Comparison of ENCODE assay signal across 20 cellular contexts in the genomic region with DNA sequence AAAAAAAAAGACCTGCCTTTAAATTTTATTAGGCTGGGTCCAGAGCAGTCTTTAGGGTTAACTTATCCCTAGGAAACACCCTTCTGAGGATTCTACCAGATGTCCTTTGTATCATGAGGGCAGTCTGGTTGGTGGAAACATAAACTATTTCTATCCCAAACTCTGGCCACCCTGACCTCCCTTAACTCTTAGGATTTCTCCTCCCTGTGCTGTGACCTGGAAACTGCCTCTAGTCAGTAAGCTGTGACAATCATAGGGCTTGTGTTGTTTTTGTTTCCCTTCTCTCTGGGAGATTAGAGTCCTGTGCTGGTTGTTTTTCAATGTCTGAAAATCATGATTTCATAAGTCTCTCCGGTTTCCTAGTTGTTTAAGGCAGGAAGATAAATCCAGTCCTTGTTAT.
A peak's percentile ranks its signal among the peaks of the same experiment; 100 is the strongest.
DNase-seq lines count a peak whose midpoint lies in the region; ATAC-seq and TF ChIP-seq lines count a peak whose summit lies in the region.
"Had no signal": no experiment of that assay in that cellular context is flagged by ENCODE, and none has a peak within 500 bp of the region (broad histone marks: within the 10 kb centered on the region; RNA-seq: fewer than 3 reads in every experiment).

No MANE protein-coding gene starts in this region.

- peaks cover 2% of the 10 kb centered on the region for H3K9me3 ChIP-seq in mammary epithelial cell (replicated peaks; ENCODE audit: insufficient read depth, low read length)
- no peaks in the 10 kb centered on the region for H3K9me3 ChIP-seq in thyroid gland
- H3K9me3 ChIP-seq: HAP-1 had no signal

- TF ChIP-seq CTCF in MCF 10A (IDR thresholded peaks at IDR 0.05; ENCODE audit: unreplicated experiment) (no peak), mammary epithelial cell (conservative IDR thresholded peaks at IDR 0.05 in 1 of 2, IDR thresholded peaks at IDR 0.05 in 1 of 2; ENCODE audit: extremely low read depth in 1 of 2, insufficient read depth in 1 of 2, low read depth in 1 of 2, low read length in 2 of 2) (no peak), choroid plexus epithelial cell (conservative IDR thresholded peaks at IDR 0.05; ENCODE audit: low read depth, low read length) (no peak), thyroid gland (IDR thresholded peaks at IDR 0.05) (no peak)

- no peaks in the 10 kb centered on the region for H3K36me3 ChIP-seq in mammary epithelial cell (ENCODE audit: insufficient read depth, low read length)
- H3K36me3 ChIP-seq in thyroid gland: no peaks in the 10 kb centered on the region
- H3K36me3 ChIP-seq: BLaER1, HAP-1 had no signal

- ATAC-seq in GM19455 (IDR thresholded peaks at IDR 0.05; ENCODE audit: unreplicated experiment) (no peak), HG03378 (IDR thresholded peaks at IDR 0.05; ENCODE audit: unreplicated experiment) (no peak)
- ATAC-seq: CD8-positive, alpha-beta T cell; GM23338 had no signal

- H3K27me3 Mint-ChIP-seq in MCF 10A (ENCODE audit: insufficient read depth, unreplicated experiment): no peaks in the 10 kb centered on the region
- H3K27me3 Mint-ChIP-seq: B cell; CD4-positive, CD25-positive, alpha-beta regulatory T cell had no signal

- no TSS peak for BruUV-seq in MCF 10A (replicated peaks; lab: Mats Ljungman, UMichigan)
- no TSS peak for BruUV-seq in mammary epithelial cell (replicated peaks; lab: Mats Ljungman, UMichigan)

- no peaks in the 10 kb centered on the region for H3K4me1 ChIP-seq in mammary epithelial cell (ENCODE audit: insufficient read depth, low read length)
- peaks cover 9 to 12% of the 10 kb centered on the region in 2 donors for H3K4me1 ChIP-seq in thyroid gland
- H3K4me1 ChIP-seq: BLaER1, Caco-2, HAP-1 had no signal

- H3K4me1 Mint-ChIP-seq in MCF 10A (ENCODE audit: insufficient read depth, unreplicated experiment): peaks cover 6% of the 10 kb centered on the region
- H3K4me1 Mint-ChIP-seq: B cell; CD4-positive, CD25-positive, alpha-beta regulatory T cell had no signal

- H4K20me1 ChIP-seq in mammary epithelial cell (ENCODE audit: insufficient read depth, low read length): no peaks in the 10 kb centered on the region
- H4K20me1 ChIP-seq: BLaER1 had no signal

- peaks cover 14% of the 10 kb centered on the region for H3K9me3 Mint-ChIP-seq in MCF 10A (ENCODE audit: unreplicated experiment)

- POLR2A ChIA-PET in MCF 10A (lab: Yijun Ruan, JAX): interaction anchor here (0.6 kb wide), 1 partner anchor 287 kb away, joined by 3 read pairs; no protein-coding TSS in a partner anchor

- DNase-seq in MCF 10A (ENCODE audit: unreplicated experiment) (no peak), mammary epithelial cell (no peak), choroid plexus epithelial cell (ENCODE audit: low read depth) (peak; percentile 11), left kidney (ENCODE audit: low read depth, low spot score) (peak; percentile 3), thyroid gland (no peak)
- DNase-seq in stimulated activated CD4-positive, alpha-beta T cell treated with anti-CD3 and anti-CD28 coated beads, Interleukin-2, amount 100 ng/mL, for 48 hours: no peak
- DNase-seq: Caco-2; CD4-positive, CD25-positive, alpha-beta regulatory T cell; CD8-positive, alpha-beta T cell; DMS153; DND-41; HFFc6 had no signal

- no peaks in the 10 kb centered on the region for H3K36me3 Mint-ChIP-seq in MCF 10A (ENCODE audit: insufficient read depth, unreplicated experiment)

- no peak overlapping the region for H3K4me3 ChIP-seq in mammary epithelial cell (replicated peaks in 1 of 3; ENCODE audit: insufficient read depth in 1 of 3, low read depth in 2 of 3, low read length in 3 of 3)
- H3K4me3 ChIP-seq in choroid plexus epithelial cell (ENCODE audit: low read depth, low read length): no peak overlapping the region
- no peak overlapping the region for H3K4me3 ChIP-seq in thyroid gland (replicated peaks in 1 of 3)
- H3K4me3 ChIP-seq: BLaER1, GM23338, HAP-1 had no signal

- intact Hi-C loops in MCF 10A (cut with micrococcal nuclease) (no loop called here), mammary epithelial cell (cut with micrococcal nuclease) (no loop called here), thyroid gland (cut with DNase I) (no loop called here)

- no peak overlapping the region for H3K4me3 Mint-ChIP-seq in MCF 10A (ENCODE audit: unreplicated experiment)
- H3K4me3 Mint-ChIP-seq: B cell; CD4-positive, CD25-positive, alpha-beta regulatory T cell; CD8-positive, alpha-beta T cell; GM23338; HFFc6 had no signal

- H3K27me3 ChIP-seq in mammary epithelial cell (ENCODE audit: insufficient read depth, low read length): no peaks in the 10 kb centered on the region
- no peaks in the 10 kb centered on the region for H3K27me3 ChIP-seq in thyroid gland
- H3K27me3 ChIP-seq: BLaER1 had no signal

- CTCF ChIA-PET in MCF 10A (lab: Yijun Ruan, JAX): interaction anchor here (0.6 to 1.1 kb wide), 3 partner anchors 11 to 445 kb away, joined by 3 read pairs; no protein-coding TSS in a partner anchor
- CTCF ChIA-PET in mammary epithelial cell (lab: Charles Lee; ENCODE audit: low non-redundant PET): no interaction called here

- WGBS in mammary epithelial cell (ENCODE audit: low coverage, missing lambda C conversion rate): 87% methylated on average over 1 of the region's 1 CpG
- 19 to 20% methylated on average over 1 of the region's 1 CpG for WGBS in thyroid gland, 2 donors

- in situ Hi-C loops in mammary epithelial cell (cut with MboI; ENCODE audit: low sequenced_read_pairs in 2 of 2): no loop called here

- no peak overlapping the region for H3K9ac ChIP-seq in mammary epithelial cell (ENCODE audit: insufficient read depth, low read length)
- H3K9ac ChIP-seq: BLaER1 had no signal

- no peak overlapping the region for H2AFZ ChIP-seq in mammary epithelial cell (ENCODE audit: low read depth, low read length)
- H2AFZ ChIP-seq: GM23338 had no signal

- peak overlapping the region; percentile 87 for H3K27ac Mint-ChIP-seq in MCF 10A (ENCODE audit: low read depth, unreplicated experiment)
- H3K27ac Mint-ChIP-seq: B cell; CD4-positive, CD25-positive, alpha-beta regulatory T cell; GM23338; HFFc6 had no signal

- TF ChIP-seq POLR2A in thyroid gland (IDR thresholded peaks at IDR 0.05): no peak

- H3K4me2 ChIP-seq in mammary epithelial cell (ENCODE audit: insufficient read depth, low read depth, low read length): no peak overlapping the region
- H3K4me2 ChIP-seq: BLaER1, GM23338 had no signal

- dilution Hi-C loops in mammary epithelial cell (cut with HindIII; ENCODE audit: low sequenced_read_pairs): no loop called here

- no peaks in the 10 kb centered on the region for H3K79me2 ChIP-seq in mammary epithelial cell (ENCODE audit: insufficient read depth, low read length)

- no peak overlapping the region for H3K27ac ChIP-seq in mammary epithelial cell (ENCODE audit: insufficient read depth, low read depth, low read length)
- H3K27ac ChIP-seq in thyroid gland: peak overlapping the region in 2 of 3 donors; percentile 9 to 44
- H3K27ac ChIP-seq: 22Rv1, BLaER1, C4-2B had no signal

Comparison
In these comparisons a context has a peak if more than half of its experiments do, and no peak if none do; other contexts are left out.
1. DNase-seq: peak in choroid plexus epithelial cell (single experiment) and left kidney (single experiment); none in MCF 10A (single experiment), mammary epithelial cell (single experiment), thyroid gland (0 of 2) and stimulated activated CD4-positive, alpha-beta T cell treated with anti-CD3 and anti-CD28 coated beads, Interleukin-2, amount 100 ng/mL, for 48 hours (0 of 2).